3 cellular contexts compared by ENCODE assay signal in the genomic region with DNA sequence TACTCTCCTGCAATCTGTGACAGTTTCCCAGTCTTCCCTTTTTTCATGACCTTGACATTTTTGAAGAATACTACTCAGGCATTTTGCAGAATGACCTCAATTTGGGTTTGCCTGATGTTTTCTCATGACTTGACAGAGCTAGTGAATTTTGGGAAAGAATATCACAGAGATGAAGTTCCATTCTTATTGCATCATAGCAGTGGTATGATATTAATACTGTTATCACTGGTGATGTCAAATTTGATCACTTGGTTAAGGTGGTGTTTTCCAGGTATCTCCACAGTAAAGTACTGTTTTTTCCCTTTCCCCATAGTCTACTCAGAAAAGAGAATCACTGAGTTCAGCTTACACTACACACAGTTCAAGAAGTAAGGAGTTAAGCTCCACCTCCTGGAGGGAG.
A peak's percentile ranks its signal among the peaks of the same experiment; 100 is the strongest.
TF ChIP-seq lines count a peak whose summit lies in the region.

No MANE protein-coding gene starts in this region.

TF ChIP-seq in HepG2, 621 proteins besides CTCF, POLR2A, EP300 and RAD21:
- TF ChIP-seq CEBPB (IDR thresholded peaks at IDR 0.05; ENCODE audit: borderline replicate concordance, low read depth, low read length) = peak; percentile 22; the same call in 1 of the 2 replicates
- 0 out of 2 replicates have a peak, but pooled peaks have one; percentile 39 for TF ChIP-seq ATF7 (IDR thresholded peaks at IDR 0.05)
- no peak for TF ChIP-seq ATF7 (CRISPR knock-in tag; IDR thresholded peaks at IDR 0.05)
- TF ChIP-seq YY1 (IDR thresholded peaks at IDR 0.05; ENCODE audit: insufficient read depth, insufficient replicate concordance, low read depth, low read length) = no peak

TF ChIP-seq in HCT116, 20 proteins besides CTCF, POLR2A, EP300 and RAD21:
- TF ChIP-seq EZH2phosphoT487 (IDR thresholded peaks at IDR 0.05; ENCODE audit: borderline replicate concordance) (no peak), SRF (IDR thresholded peaks at IDR 0.05; ENCODE audit: low read depth) (no peak), TCF7L2 (IDR thresholded peaks at IDR 0.05; ENCODE audit: borderline replicate concordance, extremely low read depth, insufficient read depth, insufficient read length) (no peak), SIN3A (IDR thresholded peaks at IDR 0.05; ENCODE audit: low read depth) (no peak), ZNF274 (IDR thresholded peaks at IDR 0.05; ENCODE audit: low read depth, low read length) (no peak), EGR1 (IDR thresholded peaks at IDR 0.05; ENCODE audit: low read depth) (no peak), ZFX (IDR thresholded peaks at IDR 0.05) (no peak), SP1 (IDR thresholded peaks at IDR 0.05; ENCODE audit: low read depth) (no peak), CBX3 (IDR thresholded peaks at IDR 0.05; ENCODE audit: low read depth) (no peak)
- TF ChIP-seq, protein P1, sequence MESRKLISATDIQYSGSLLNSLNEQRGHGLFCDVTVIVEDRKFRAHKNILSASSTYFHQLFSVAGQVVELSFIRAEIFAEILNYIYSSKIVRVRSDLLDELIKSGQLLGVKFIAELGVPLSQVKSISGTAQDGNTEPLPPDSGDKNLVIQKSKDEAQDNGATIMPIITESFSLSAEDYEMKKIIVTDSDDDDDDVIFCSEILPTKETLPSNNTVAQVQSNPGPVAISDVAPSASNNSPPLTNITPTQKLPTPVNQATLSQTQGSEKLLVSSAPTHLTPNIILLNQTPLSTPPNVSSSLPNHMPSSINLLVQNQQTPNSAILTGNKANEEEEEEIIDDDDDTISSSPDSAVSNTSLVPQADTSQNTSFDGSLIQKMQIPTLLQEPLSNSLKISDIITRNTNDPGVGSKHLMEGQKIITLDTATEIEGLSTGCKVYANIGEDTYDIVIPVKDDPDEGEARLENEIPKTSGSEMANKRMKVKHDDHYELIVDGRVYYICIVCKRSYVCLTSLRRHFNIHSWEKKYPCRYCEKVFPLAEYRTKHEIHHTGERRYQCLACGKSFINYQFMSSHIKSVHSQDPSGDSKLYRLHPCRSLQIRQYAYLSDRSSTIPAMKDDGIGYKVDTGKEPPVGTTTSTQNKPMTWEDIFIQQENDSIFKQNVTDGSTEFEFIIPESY (IDR thresholded peaks at IDR 0.05; ENCODE audit: extremely low read depth, insufficient replicate concordance, low read length) = no peak

TF ChIP-seq in K562, 482 proteins besides CTCF, POLR2A, EP300 and RAD21:
- TF ChIP-seq HMGXB4 (CRISPR knock-in tag; IDR thresholded peaks at IDR 0.05) = no peak
- TF ChIP-seq EWSR1 (IDR thresholded peaks at IDR 0.05; ENCODE audit: borderline replicate concordance, low read depth, partially characterized antibody) = no peak
- no peak for TF ChIP-seq KLF10 (CRISPR knock-in tag; IDR thresholded peaks at IDR 0.05)
- no peak for TF ChIP-seq DPF2 (IDR thresholded peaks at IDR 0.05)
- TF ChIP-seq POLR2B (IDR thresholded peaks at IDR 0.05; ENCODE audit: low read depth, partially characterized antibody) = no peak
- no peak for TF ChIP-seq E2F5 (CRISPR knock-in tag; IDR thresholded peaks at IDR 0.05)
- TF ChIP-seq KDM2B (CRISPR knock-in tag; IDR thresholded peaks at IDR 0.05) = no peak
- TF ChIP-seq, protein P2, sequence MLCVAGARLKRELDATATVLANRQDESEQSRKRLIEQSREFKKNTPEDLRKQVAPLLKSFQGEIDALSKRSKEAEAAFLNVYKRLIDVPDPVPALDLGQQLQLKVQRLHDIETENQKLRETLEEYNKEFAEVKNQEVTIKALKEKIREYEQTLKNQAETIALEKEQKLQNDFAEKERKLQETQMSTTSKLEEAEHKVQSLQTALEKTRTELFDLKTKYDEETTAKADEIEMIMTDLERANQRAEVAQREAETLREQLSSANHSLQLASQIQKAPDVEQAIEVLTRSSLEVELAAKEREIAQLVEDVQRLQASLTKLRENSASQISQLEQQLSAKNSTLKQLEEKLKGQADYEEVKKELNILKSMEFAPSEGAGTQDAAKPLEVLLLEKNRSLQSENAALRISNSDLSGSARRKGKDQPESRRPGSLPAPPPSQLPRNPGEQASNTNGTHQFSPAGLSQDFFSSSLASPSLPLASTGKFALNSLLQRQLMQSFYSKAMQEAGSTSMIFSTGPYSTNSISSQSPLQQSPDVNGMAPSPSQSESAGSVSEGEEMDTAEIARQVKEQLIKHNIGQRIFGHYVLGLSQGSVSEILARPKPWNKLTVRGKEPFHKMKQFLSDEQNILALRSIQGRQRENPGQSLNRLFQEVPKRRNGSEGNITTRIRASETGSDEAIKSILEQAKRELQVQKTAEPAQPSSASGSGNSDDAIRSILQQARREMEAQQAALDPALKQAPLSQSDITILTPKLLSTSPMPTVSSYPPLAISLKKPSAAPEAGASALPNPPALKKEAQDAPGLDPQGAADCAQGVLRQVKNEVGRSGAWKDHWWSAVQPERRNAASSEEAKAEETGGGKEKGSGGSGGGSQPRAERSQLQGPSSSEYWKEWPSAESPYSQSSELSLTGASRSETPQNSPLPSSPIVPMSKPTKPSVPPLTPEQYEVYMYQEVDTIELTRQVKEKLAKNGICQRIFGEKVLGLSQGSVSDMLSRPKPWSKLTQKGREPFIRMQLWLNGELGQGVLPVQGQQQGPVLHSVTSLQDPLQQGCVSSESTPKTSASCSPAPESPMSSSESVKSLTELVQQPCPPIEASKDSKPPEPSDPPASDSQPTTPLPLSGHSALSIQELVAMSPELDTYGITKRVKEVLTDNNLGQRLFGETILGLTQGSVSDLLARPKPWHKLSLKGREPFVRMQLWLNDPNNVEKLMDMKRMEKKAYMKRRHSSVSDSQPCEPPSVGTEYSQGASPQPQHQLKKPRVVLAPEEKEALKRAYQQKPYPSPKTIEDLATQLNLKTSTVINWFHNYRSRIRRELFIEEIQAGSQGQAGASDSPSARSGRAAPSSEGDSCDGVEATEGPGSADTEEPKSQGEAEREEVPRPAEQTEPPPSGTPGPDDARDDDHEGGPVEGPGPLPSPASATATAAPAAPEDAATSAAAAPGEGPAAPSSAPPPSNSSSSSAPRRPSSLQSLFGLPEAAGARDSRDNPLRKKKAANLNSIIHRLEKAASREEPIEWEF (CRISPR knock-in tag; IDR thresholded peaks at IDR 0.05) = no peak
- no peak for TF ChIP-seq JUN (IDR thresholded peaks at IDR 0.05; ENCODE audit: borderline replicate concordance, low read depth, low read length)
- no peak for TF ChIP-seq JUN (CRISPR knock-in tag; IDR thresholded peaks at IDR 0.05; ENCODE audit: borderline replicate concordance)
- TF ChIP-seq, protein P3, sequence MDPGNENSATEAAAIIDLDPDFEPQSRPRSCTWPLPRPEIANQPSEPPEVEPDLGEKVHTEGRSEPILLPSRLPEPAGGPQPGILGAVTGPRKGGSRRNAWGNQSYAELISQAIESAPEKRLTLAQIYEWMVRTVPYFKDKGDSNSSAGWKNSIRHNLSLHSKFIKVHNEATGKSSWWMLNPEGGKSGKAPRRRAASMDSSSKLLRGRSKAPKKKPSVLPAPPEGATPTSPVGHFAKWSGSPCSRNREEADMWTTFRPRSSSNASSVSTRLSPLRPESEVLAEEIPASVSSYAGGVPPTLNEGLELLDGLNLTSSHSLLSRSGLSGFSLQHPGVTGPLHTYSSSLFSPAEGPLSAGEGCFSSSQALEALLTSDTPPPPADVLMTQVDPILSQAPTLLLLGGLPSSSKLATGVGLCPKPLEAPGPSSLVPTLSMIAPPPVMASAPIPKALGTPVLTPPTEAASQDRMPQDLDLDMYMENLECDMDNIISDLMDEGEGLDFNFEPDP (CRISPR knock-in tag; IDR thresholded peaks at IDR 0.05) = no peak
- no peak for TF ChIP-seq CEBPG (CRISPR knock-in tag; IDR thresholded peaks at IDR 0.05)
- peak in 1 of 2 experiments; percentile 68; a peak in 1 of 4 replicates for TF ChIP-seq CEBPG (tag; conservative IDR thresholded peaks at IDR 0.05 in 1 of 2, IDR thresholded peaks at IDR 0.05 in 1 of 2)
- TF ChIP-seq HMG20B (CRISPR knock-in tag; IDR thresholded peaks at IDR 0.05) = no peak
- TF ChIP-seq CEBPB (tag; IDR thresholded peaks at IDR 0.05) = peak; percentile 33; the same call in 1 of the 2 replicates
- TF ChIP-seq KAT7 (CRISPR knock-in tag; IDR thresholded peaks at IDR 0.05; ENCODE audit: borderline replicate concordance) = no peak
- TF ChIP-seq SIX5 (IDR thresholded peaks at IDR 0.05; ENCODE audit: borderline replicate concordance in 1 of 2, insufficient read depth in 1 of 2, low read depth in 1 of 2, low read length in 2 of 2) = no peak
- TF ChIP-seq ESRRB (CRISPR knock-in tag; IDR thresholded peaks at IDR 0.05; ENCODE audit: borderline replicate concordance) = no peak
- TF ChIP-seq TEAD4 (IDR thresholded peaks at IDR 0.05; ENCODE audit: low read length) = no peak
- TF ChIP-seq TEAD4 (CRISPR knock-in tag; IDR thresholded peaks at IDR 0.05; ENCODE audit: borderline replicate concordance) = no peak
- no peak for TF ChIP-seq SAP30 (IDR thresholded peaks at IDR 0.05; ENCODE audit: borderline replicate concordance, insufficient read depth, low read depth, low read length, poor library complexity, severe bottlenecking)
